ENCODE assay signal across 14 cellular contexts in genomic region chr14:91300283-91300841, GRCh38. TPM values are rescaled to one million over a fixed set of nuclear protein-coding genes. Genes with fewer than 3 reads are reported as not detected.
DNase-seq lines count a peak whose midpoint lies in the region; ATAC-seq and TF ChIP-seq lines count a peak whose summit lies in the region.
"Had no signal": no experiment of that assay in that cellular context is flagged by ENCODE, and none has a peak within 500 bp of the region (broad histone marks: within the 10 kb centered on the region; RNA-seq: fewer than 3 reads in every experiment).

No MANE protein-coding gene starts in this region.

- peaks cover 93% of the 10 kb centered on the region for H3K36me3 ChIP-seq in CD8-positive, alpha-beta T cell (ENCODE audit: insufficient read depth, low read length)
- H3K36me3 ChIP-seq in naive thymus-derived CD4-positive, alpha-beta T cell (ENCODE audit: control insufficient read depth in 2 of 3, insufficient read depth in 3 of 3, low read length in 3 of 3) = peaks cover 72 to 100% (median 73%) of the 10 kb centered on the region in 3 experiments
- H3K36me3 ChIP-seq in upper lobe of right lung = peaks cover 55% of the 10 kb centered on the region
- H3K36me3 ChIP-seq: ovary had no signal

- POLR2A ChIA-PET in CD8-positive, alpha-beta T cell (lab: Charles Lee) = no interaction called here
- POLR2A ChIA-PET in naive thymus-derived CD4-positive, alpha-beta T cell (lab: Charles Lee) = interaction anchor here (0.6 kb wide), 1 partner anchor 177 kb away, joined by 3 read pairs; no protein-coding TSS in a partner anchor

- no peak overlapping the region for H3K4me3 Mint-ChIP-seq in CD8-positive, alpha-beta T cell
- H3K4me3 Mint-ChIP-seq in activated naive CD8-positive, alpha-beta T cell treated with anti-CD3 and anti-CD28 coated beads, Interleukin-2, amount 50 U/mL, for 24 hours = no peak overlapping the region
- H3K4me3 Mint-ChIP-seq in naive thymus-derived CD4-positive, alpha-beta T cell = peak overlapping the region in 1 of 10 donors; percentile 13

- H3K27me3 Mint-ChIP-seq in CD8-positive, alpha-beta T cell (ENCODE audit: low read depth) = no peaks in the 10 kb centered on the region
- H3K27me3 Mint-ChIP-seq in activated naive CD8-positive, alpha-beta T cell treated with anti-CD3 and anti-CD28 coated beads, Interleukin-2, amount 50 U/mL, for 24 hours = no peaks in the 10 kb centered on the region
- H3K27me3 Mint-ChIP-seq in naive thymus-derived CD4-positive, alpha-beta T cell = no peaks in the 10 kb centered on the region

- no peaks in the 10 kb centered on the region for H3K27me3 ChIP-seq in CD8-positive, alpha-beta T cell (ENCODE audit: insufficient read depth, low read length)
- no peaks in the 10 kb centered on the region for H3K27me3 ChIP-seq in naive thymus-derived CD4-positive, alpha-beta T cell (ENCODE audit: control insufficient read depth in 2 of 2, insufficient read depth in 2 of 2, low read length in 2 of 2)
- H3K27me3 ChIP-seq in upper lobe of right lung = no peaks in the 10 kb centered on the region
- H3K27me3 ChIP-seq: ovary had no signal

- H3K36me3 Mint-ChIP-seq in CD8-positive, alpha-beta T cell = peaks cover 92% of the 10 kb centered on the region
- peaks cover 71% of the 10 kb centered on the region for H3K36me3 Mint-ChIP-seq in activated naive CD8-positive, alpha-beta T cell treated with anti-CD3 and anti-CD28 coated beads, Interleukin-2, amount 50 U/mL, for 24 hours (ENCODE audit: low read depth)
- H3K36me3 Mint-ChIP-seq in naive thymus-derived CD4-positive, alpha-beta T cell = peaks cover 16 to 66% (median 42%) of the 10 kb centered on the region in 5 donors

- TF ChIP-seq CTCF in CD8-positive, alpha-beta T cell (IDR thresholded peaks at IDR 0.05) = no peak
- TF ChIP-seq CTCF in upper lobe of right lung (IDR thresholded peaks at IDR 0.05) = no peak

- ATAC-seq in CD8-positive, alpha-beta T cell = no peak
- no peak for ATAC-seq in activated naive CD8-positive, alpha-beta T cell treated with anti-CD3 and anti-CD28 coated beads, Interleukin-2, amount 50 U/mL, for 24 hours
- no peak for ATAC-seq in naive thymus-derived CD4-positive, alpha-beta T cell
- ATAC-seq in upper lobe of right lung (no peak), GM21737 (IDR thresholded peaks at IDR 0.05; ENCODE audit: unreplicated experiment) (no peak)

- CTCF ChIA-PET in CD8-positive, alpha-beta T cell (lab: Charles Lee) = interaction anchor here (0.8 to 4.5 kb wide), 4 partner anchors 9 to 121 kb away, joined by 3 to 28 read pairs (median 3); no protein-coding TSS in a partner anchor
- CTCF ChIA-PET in naive thymus-derived CD4-positive, alpha-beta T cell (lab: Charles Lee) = no interaction called here

- H3K9me3 ChIP-seq in CD8-positive, alpha-beta T cell (ENCODE audit: low read length) = no peaks in the 10 kb centered on the region
- H3K9me3 ChIP-seq in naive thymus-derived CD4-positive, alpha-beta T cell (ENCODE audit: control insufficient read depth in 2 of 3, low read length in 3 of 3) = no peaks in the 10 kb centered on the region
- H3K9me3 ChIP-seq in upper lobe of right lung = no peaks in the 10 kb centered on the region
- H3K9me3 ChIP-seq: ovary had no signal

- H3K4me1 ChIP-seq in CD8-positive, alpha-beta T cell (ENCODE audit: insufficient read depth, low read length) = no peaks in the 10 kb centered on the region
- H3K4me1 ChIP-seq in naive thymus-derived CD4-positive, alpha-beta T cell (ENCODE audit: control insufficient read depth in 2 of 2, insufficient read depth in 2 of 2, low read length in 2 of 2) = peaks cover 0 to 4% of the 10 kb centered on the region in 2 donors
- no peaks in the 10 kb centered on the region for H3K4me1 ChIP-seq in upper lobe of right lung

- peaks cover 11% of the 10 kb centered on the region for H3K4me1 Mint-ChIP-seq in CD8-positive, alpha-beta T cell (ENCODE audit: low read depth)
- H3K4me1 Mint-ChIP-seq in activated naive CD8-positive, alpha-beta T cell treated with anti-CD3 and anti-CD28 coated beads, Interleukin-2, amount 50 U/mL, for 24 hours = peaks cover 56% of the 10 kb centered on the region
- H3K4me1 Mint-ChIP-seq in naive thymus-derived CD4-positive, alpha-beta T cell = peaks cover 10 to 48% (median 18%) of the 10 kb centered on the region in 7 donors

- DNase-seq in CD8-positive, alpha-beta T cell = no peak
- peak; percentile 21 for DNase-seq in ELR (ENCODE audit: low read depth)
- DNase-seq in activated naive CD8-positive, alpha-beta T cell treated with anti-CD3 and anti-CD28 coated beads, Interleukin-2, amount 50 U/mL, for 24 hours = no peak
- no peak for DNase-seq in naive thymus-derived CD4-positive, alpha-beta T cell
- DNase-seq in NCI-H524 (lab: John Stamatoyannopoulos, UW) = no peak
- no peak for DNase-seq in upper lobe of right lung
- DNase-seq: activated CD4-positive, alpha-beta T cell treated with anti-CD3 and anti-CD28 coated beads, Interleukin-2, amount 50 U/mL, for 1 hour; activated gamma-delta T cell; C1 segment of cervical spinal cord; NK-92 treated with Interleukin-12 subunit alpha and Interleukin-12 subunit beta, amount 100 ng/mL, for 24 hours; ovary; T-helper 9 cell had no signal

- H3K9me3 Mint-ChIP-seq in CD8-positive, alpha-beta T cell = no peaks in the 10 kb centered on the region
- no peaks in the 10 kb centered on the region for H3K9me3 Mint-ChIP-seq in activated naive CD8-positive, alpha-beta T cell treated with anti-CD3 and anti-CD28 coated beads, Interleukin-2, amount 50 U/mL, for 24 hours
- peaks cover 0 to 4% (median 0%) of the 10 kb centered on the region in 11 donors for H3K9me3 Mint-ChIP-seq in naive thymus-derived CD4-positive, alpha-beta T cell

- no peak overlapping the region for H3K27ac ChIP-seq in CD8-positive, alpha-beta T cell (ENCODE audit: low read depth, low read length)
- H3K27ac ChIP-seq in naive thymus-derived CD4-positive, alpha-beta T cell (ENCODE audit: low read depth, low read length) = no peak overlapping the region
- H3K27ac ChIP-seq in upper lobe of right lung = no peak overlapping the region
- H3K27ac ChIP-seq: ovary had no signal

- peak overlapping the region; percentile 70 for H3K27ac Mint-ChIP-seq in CD8-positive, alpha-beta T cell
- H3K27ac Mint-ChIP-seq in activated naive CD8-positive, alpha-beta T cell treated with anti-CD3 and anti-CD28 coated beads, Interleukin-2, amount 50 U/mL, for 24 hours = peak overlapping the region; percentile 83
- H3K27ac Mint-ChIP-seq in naive thymus-derived CD4-positive, alpha-beta T cell = peak overlapping the region; percentile 64 to 88 (median 76)

- H3K4me3 ChIP-seq in CD8-positive, alpha-beta T cell (ENCODE audit: low read depth, low read length) = no peak overlapping the region
- H3K4me3 ChIP-seq in naive thymus-derived CD4-positive, alpha-beta T cell (ENCODE audit: low read length) = no peak overlapping the region
- H3K4me3 ChIP-seq in upper lobe of right lung = no peak overlapping the region
- H3K4me3 ChIP-seq: ovary, smooth muscle cell had no signal

- intact Hi-C loops in CD8-positive, alpha-beta T cell (cut with DNase I, micrococcal nuclease) = no loop called here
- intact Hi-C loops in naive thymus-derived CD4-positive, alpha-beta T cell (cut with micrococcal nuclease) = no loop called here
- intact Hi-C loops in upper lobe of right lung (cut with DNase I) = no loop called here

RNA-seq across cellular contexts. Expression of gene GPR68, which starts 55.9 kb away (rescaled TPM):
- total RNA-seq in CD8-positive, alpha-beta T cell = 1 to 10 TPM; 3.6 to 5.1 TPM
- 10 to 100 TPM in 1 of 5 experiments, 1 to 10 TPM in 3, under 1 TPM in 1; 0.86 to 38.6 (median 2.3) TPM for total RNA-seq in naive thymus-derived CD4-positive, alpha-beta T cell
- under 1 TPM in 1 of 2 donors, not detected in 1; 0.67 TPM for polyA plus RNA-seq in naive thymus-derived CD4-positive, alpha-beta T cell
- 6.3 TPM for total RNA-seq in upper lobe of right lung
